In genomic region chr1:160618327-160618726, GRCh38 we compare ENCODE assay signal across 24 cellular contexts. TPM values are rescaled to one million over a fixed set of nuclear protein-coding genes. Genes with fewer than 3 reads are reported as not detected.
A peak's percentile ranks its signal among the peaks of the same experiment; 100 is the strongest.
DNase-seq lines count a peak whose midpoint lies in the region; ATAC-seq and TF ChIP-seq lines count a peak whose summit lies in the region.
"Had no signal": no experiment of that assay in that cellular context is flagged by ENCODE, and none has a peak within 500 bp of the region (broad histone marks: within the 10 kb centered on the region; RNA-seq: fewer than 3 reads in every experiment).

No MANE protein-coding gene starts in this region.

- no peak for TF ChIP-seq CTCF in CD4-positive, alpha-beta T cell (IDR thresholded peaks at IDR 0.05)

- CTCF ChIA-PET in CD4-positive, alpha-beta T cell (lab: Charles Lee) = interaction anchor here (0.8 to 5.2 kb wide), 15 partner anchors 9 to 66 kb away, joined by 3 to 37 read pairs (median 6); partner anchors contain the start of gene SLAMF1

- POLR2A ChIA-PET in CD4-positive, alpha-beta T cell (lab: Charles Lee) = interaction anchor here (0.7 to 3.2 kb wide), 9 partner anchors 10 to 90 kb away, joined by 3 to 26 read pairs (median 4); partner anchors contain the start of gene SLAMF1

- peak; percentile 53 for DNase-seq in activated CD4-positive, alpha-beta T cell treated with anti-CD3 and anti-CD28 coated beads, Interleukin-2, amount 10 ng/mL, durations not matched to agents 24 days and 14 days
- no peak for DNase-seq in activated CD4-positive, alpha-beta T cell treated with anti-CD3 and anti-CD28 coated beads for 4 hours
- no peak for DNase-seq in CD4-positive, alpha-beta T cell
- DNase-seq in T-helper 17 cell (no peak), GM03348 (ENCODE audit: low spot score) (no peak), NCI-H128 (lab: John Stamatoyannopoulos, UW; ENCODE audit: unreplicated experiment) (no peak)
- DNase-seq: amygdala, colonic mucosa, DMS79, foreskin melanocyte, left colon, MV-4-11, nucleus accumbens, psoas muscle had no signal

- no peaks in the 10 kb centered on the region for H3K27me3 Mint-ChIP-seq in activated CD4-positive, alpha-beta T cell treated with anti-CD3 and anti-CD28 coated beads, Interleukin-2, amount 10 ng/mL, durations not matched to agents 24 days and 14 days
- H3K27me3 Mint-ChIP-seq in CD4-positive, alpha-beta T cell = no peaks in the 10 kb centered on the region
- no peaks in the 10 kb centered on the region for H3K27me3 Mint-ChIP-seq in T-helper 17 cell
- no peaks in the 10 kb centered on the region for H3K27me3 Mint-ChIP-seq in dendritic cell treated with granulocyte-macrophage colony-stimulating factor and Interleukin-4, amounts not matched to agents 40 ng/mL and 50 ng/mL, for 4 days

- H3K27me3 ChIP-seq in CD4-positive, alpha-beta T cell (ENCODE audit: control insufficient read depth, insufficient read depth, low read length) = no peaks in the 10 kb centered on the region
- H3K27me3 ChIP-seq: breast epithelium, colonic mucosa, SJCRH30 had no signal

- H3K9me3 Mint-ChIP-seq in activated CD4-positive, alpha-beta T cell treated with anti-CD3 and anti-CD28 coated beads, Interleukin-2, amount 10 ng/mL, durations not matched to agents 24 days and 14 days = peaks cover 9% of the 10 kb centered on the region
- no peaks in the 10 kb centered on the region for H3K9me3 Mint-ChIP-seq in CD4-positive, alpha-beta T cell
- H3K9me3 Mint-ChIP-seq in dendritic cell treated with granulocyte-macrophage colony-stimulating factor and Interleukin-4, amounts not matched to agents 40 ng/mL and 50 ng/mL, for 4 days = peaks cover 12% of the 10 kb centered on the region
- H3K9me3 Mint-ChIP-seq: type B pancreatic cell had no signal

- no peaks in the 10 kb centered on the region for H3K9me3 ChIP-seq in CD4-positive, alpha-beta T cell (ENCODE audit: control insufficient read depth, low read length)
- H3K9me3 ChIP-seq in T-helper 17 cell (ENCODE audit: control insufficient read depth, low read length, poor library complexity, severe bottlenecking) = no peaks in the 10 kb centered on the region
- H3K9me3 ChIP-seq: A549, breast epithelium, colonic mucosa, HAP-1, psoas muscle, SJCRH30 had no signal

- no peak overlapping the region for H3K27ac ChIP-seq in CD4-positive, alpha-beta T cell (ENCODE audit: low read depth, low read length)
- H3K27ac ChIP-seq: A549, breast epithelium, colonic mucosa, KMS-11, psoas muscle, SJCRH30 had no signal

- peaks cover 53% of the 10 kb centered on the region for H3K4me1 Mint-ChIP-seq in activated CD4-positive, alpha-beta T cell treated with anti-CD3 and anti-CD28 coated beads, Interleukin-2, amount 10 ng/mL, durations not matched to agents 24 days and 14 days
- peaks cover 84% of the 10 kb centered on the region for H3K4me1 Mint-ChIP-seq in CD4-positive, alpha-beta T cell (ENCODE audit: low read depth)
- peaks cover 55% of the 10 kb centered on the region for H3K4me1 Mint-ChIP-seq in T-helper 17 cell
- H3K4me1 Mint-ChIP-seq in dendritic cell treated with granulocyte-macrophage colony-stimulating factor and Interleukin-4, amounts not matched to agents 40 ng/mL and 50 ng/mL, for 4 days (ENCODE audit: low read depth) = peaks cover 56% of the 10 kb centered on the region

- intact Hi-C loops in activated CD4-positive, alpha-beta T cell treated with anti-CD3 and anti-CD28 coated beads, Interleukin-2, amount 10 ng/mL, durations not matched to agents 24 days and 14 days (cut with micrococcal nuclease) = no loop called here
- intact Hi-C loops in CD4-positive, alpha-beta T cell (cut with DNase I, micrococcal nuclease) = loop anchor here (1.0 to 2.0 kb wide), 3 partner anchors 18 to 56 kb away; partner anchors contain the start of gene SLAMF1 (in 1 of the 2)
- intact Hi-C loops in dendritic cell treated with granulocyte-macrophage colony-stimulating factor and Interleukin-4, amounts not matched to agents 40 ng/mL and 50 ng/mL, for 4 days (cut with micrococcal nuclease) = no loop called here

- H3K27ac Mint-ChIP-seq in activated CD4-positive, alpha-beta T cell treated with anti-CD3 and anti-CD28 coated beads, Interleukin-2, amount 10 ng/mL, durations not matched to agents 24 days and 14 days = peak overlapping the region; percentile 54
- H3K27ac Mint-ChIP-seq in CD4-positive, alpha-beta T cell = peak overlapping the region; percentile 42
- peak overlapping the region; percentile 90 for H3K27ac Mint-ChIP-seq in T-helper 17 cell
- H3K27ac Mint-ChIP-seq in dendritic cell treated with granulocyte-macrophage colony-stimulating factor and Interleukin-4, amounts not matched to agents 40 ng/mL and 50 ng/mL, for 4 days = peak overlapping the region; percentile 33
- H3K27ac Mint-ChIP-seq: type B pancreatic cell, WTC11 had no signal

- ATAC-seq in CD4-positive, alpha-beta T cell (ENCODE audit: poor library complexity) = no peak
- ATAC-seq in T-helper 17 cell (no peak), GM21717 (IDR thresholded peaks at IDR 0.05; ENCODE audit: unreplicated experiment) (no peak)
- ATAC-seq: esophagus mucosa, left colon, psoas muscle had no signal

- H3K4me3 Mint-ChIP-seq in activated CD4-positive, alpha-beta T cell treated with anti-CD3 and anti-CD28 coated beads, Interleukin-2, amount 10 ng/mL, durations not matched to agents 24 days and 14 days = no peak overlapping the region
- no peak overlapping the region for H3K4me3 Mint-ChIP-seq in CD4-positive, alpha-beta T cell
- H3K4me3 Mint-ChIP-seq in T-helper 17 cell = no peak overlapping the region
- no peak overlapping the region for H3K4me3 Mint-ChIP-seq in dendritic cell treated with granulocyte-macrophage colony-stimulating factor and Interleukin-4, amounts not matched to agents 40 ng/mL and 50 ng/mL, for 4 days
- H3K4me3 Mint-ChIP-seq: type B pancreatic cell, WTC11 had no signal

- H3K36me3 Mint-ChIP-seq in activated CD4-positive, alpha-beta T cell treated with anti-CD3 and anti-CD28 coated beads, Interleukin-2, amount 10 ng/mL, durations not matched to agents 24 days and 14 days (ENCODE audit: low read depth) = peaks cover 82% of the 10 kb centered on the region
- H3K36me3 Mint-ChIP-seq in CD4-positive, alpha-beta T cell (ENCODE audit: low read depth) = peaks cover 92% of the 10 kb centered on the region
- peaks cover 21% of the 10 kb centered on the region for H3K36me3 Mint-ChIP-seq in T-helper 17 cell (ENCODE audit: low read depth)
- peaks cover 92% of the 10 kb centered on the region for H3K36me3 Mint-ChIP-seq in dendritic cell treated with granulocyte-macrophage colony-stimulating factor and Interleukin-4, amounts not matched to agents 40 ng/mL and 50 ng/mL, for 4 days (ENCODE audit: low read depth)
- H3K36me3 Mint-ChIP-seq: type B pancreatic cell had no signal

RNA-seq across cellular contexts. Expression of gene SLAMF1, which starts 28.5 kb away (rescaled TPM):
- total RNA-seq in activated CD4-positive, alpha-beta T cell treated with anti-CD3 and anti-CD28 coated beads, Interleukin-2, amount 10 ng/mL, durations not matched to agents 24 days and 14 days = 113 and 114 TPM in 2 replicates
- 10 to 100 TPM; 39.4 to 39.8 TPM for total RNA-seq in CD4-positive, alpha-beta T cell
- 10 to 100 TPM; 67.8 to 70.6 TPM for total RNA-seq in T-helper 17 cell
- total RNA-seq: SJCRH30 had no signal

RNA-seq across cellular contexts. Expression of gene CD84, which starts 39.0 kb away (rescaled TPM):
- total RNA-seq in activated CD4-positive, alpha-beta T cell treated with anti-CD3 and anti-CD28 coated beads, Interleukin-2, amount 10 ng/mL, durations not matched to agents 24 days and 14 days = 17.3 and 17.7 TPM in 2 replicates
- 10 to 100 TPM; 32.7 to 36.9 TPM for total RNA-seq in CD4-positive, alpha-beta T cell
- 10 to 100 TPM; 66.2 to 71.6 TPM for total RNA-seq in T-helper 17 cell
- total RNA-seq: SJCRH30 had no signal

Comparison
In these comparisons a context has a peak if more than half of its experiments do, and no peak if none do; other contexts are left out.
1. H3K27ac Mint-ChIP-seq: peak in every context shown above with its lines; median percentile 90 in T-helper 17 cell; 54 in activated CD4-positive, alpha-beta T cell treated with anti-CD3 and anti-CD28 coated beads, Interleukin-2, amount 10 ng/mL, durations not matched to agents 24 days and 14 days; 42 in CD4-positive, alpha-beta T cell; 33 in dendritic cell treated with granulocyte-macrophage colony-stimulating factor and Interleukin-4, amounts not matched to agents 40 ng/mL and 50 ng/mL, for 4 days.
2. intact Hi-C loops: an anchor here in CD4-positive, alpha-beta T cell (1.0 to 2.0 kb wide); none called in activated CD4-positive, alpha-beta T cell treated with anti-CD3 and anti-CD28 coated beads, Interleukin-2, amount 10 ng/mL, durations not matched to agents 24 days and 14 days and dendritic cell treated with granulocyte-macrophage colony-stimulating factor and Interleukin-4, amounts not matched to agents 40 ng/mL and 50 ng/mL, for 4 days.